Comparison of ENCODE assay signal across 22 cellular contexts in genomic region chr9:132986114-132986513, GRCh38. TPM values are rescaled to one million over a fixed set of nuclear protein-coding genes. Genes with fewer than 3 reads are reported as not detected.
"Had no signal": no experiment of that assay in that cellular context is flagged by ENCODE, and none has a peak within 500 bp of the region (broad histone marks: within the 10 kb centered on the region; RNA-seq: fewer than 3 reads in every experiment).

No MANE protein-coding gene starts in this region.

- H3K4me3 Mint-ChIP-seq: activated CD4-positive, alpha-beta memory T cell treated with anti-CD3 and anti-CD28 coated beads for 36 hours; activated naive CD4-positive, alpha-beta T cell treated with anti-CD3 and anti-CD28 coated beads for 36 hours; activated naive CD8-positive, alpha-beta T cell treated with anti-CD3 and anti-CD28 coated beads, Interleukin-2, amount 10 ng/mL, durations not matched to agents 7 days and 5 days; endodermal cell; memory B cell; nephron progenitor cell had no signal

- H3K36me3 ChIP-seq: upper lobe of left lung had no signal

- H3K27ac Mint-ChIP-seq: activated CD4-positive, alpha-beta memory T cell treated with anti-CD3 and anti-CD28 coated beads for 36 hours; activated naive CD4-positive, alpha-beta T cell treated with anti-CD3 and anti-CD28 coated beads for 36 hours; activated naive CD8-positive, alpha-beta T cell treated with anti-CD3 and anti-CD28 coated beads, Interleukin-2, amount 10 ng/mL, durations not matched to agents 7 days and 5 days; endodermal cell; memory B cell; nephron progenitor cell had no signal

- H3K4me2 ChIP-seq: hepatocyte had no signal

- H3K4me3 ChIP-seq: hepatocyte, upper lobe of left lung had no signal

- H3K36me3 Mint-ChIP-seq: activated CD4-positive, alpha-beta memory T cell treated with anti-CD3 and anti-CD28 coated beads for 36 hours; activated naive CD8-positive, alpha-beta T cell treated with anti-CD3 and anti-CD28 coated beads, Interleukin-2, amount 10 ng/mL, durations not matched to agents 7 days and 5 days; immature natural killer cell; memory B cell had no signal

- H3K9me3 ChIP-seq: upper lobe of left lung had no signal

- H3K4me1 ChIP-seq: upper lobe of left lung had no signal

- H3K9me3 Mint-ChIP-seq: activated naive CD4-positive, alpha-beta T cell treated with anti-CD3 and anti-CD28 coated beads for 36 hours; immature natural killer cell; nephron progenitor cell had no signal

- DNase-seq: activated CD4-positive, alpha-beta memory T cell treated with anti-CD3 and anti-CD28 coated beads for 36 hours; activated CD4-positive, alpha-beta T cell treated with anti-CD3 and anti-CD28 coated beads for 48 hours; activated naive CD4-positive, alpha-beta T cell treated with anti-CD3 and anti-CD28 coated beads for 36 hours; activated naive CD8-positive, alpha-beta T cell treated with anti-CD3 and anti-CD28 coated beads, Interleukin-2, amount 10 ng/mL, durations not matched to agents 7 days and 5 days; activated T-cell treated with anti-CD3 and anti-CD28 coated beads, Interleukin-2, amount 50 U/mL, for 48 hours; amygdala; cortex of kidney; endodermal cell; foreskin fibroblast; immature natural killer cell; nephron progenitor cell; retina; stimulated activated CD4-positive, alpha-beta T cell treated with anti-CD3 and anti-CD28 coated beads, Interleukin-12 subunit alpha, Interleukin-12 subunit beta, amount 100 ng/mL, for 4 hours; stimulated activated CD4-positive, alpha-beta T cell treated with anti-CD3 and anti-CD28 coated beads, Interleukin-4, amount 100 ng/mL, for 4 hours; stimulated activated naive CD8-positive, alpha-beta T cell treated with anti-CD3 and anti-CD28 coated beads, Interleukin-15, Interleukin-2, amounts not matched to agents 100 U/mL and 50 U/mL, for 24 hours had no signal

- H3K27me3 ChIP-seq: hepatocyte had no signal

- H3K27ac ChIP-seq: epithelial cell of prostate, hepatocyte, upper lobe of left lung had no signal

- H3K4me1 Mint-ChIP-seq: memory B cell had no signal

RNA-seq across cellular contexts. Expression of gene GFI1B, which starts 7.6 kb away (rescaled TPM):
- total RNA-seq: activated CD4-positive, alpha-beta memory T cell treated with anti-CD3 and anti-CD28 coated beads for 36 hours; activated naive CD4-positive, alpha-beta T cell treated with anti-CD3 and anti-CD28 coated beads for 36 hours; activated naive CD8-positive, alpha-beta T cell treated with anti-CD3 and anti-CD28 coated beads, Interleukin-2, amount 10 ng/mL, durations not matched to agents 7 days and 5 days; kidney epithelial cell; subcutaneous adipose tissue; T-helper 2 cell treated with Interferon-gamma antibody and Interleukin-4, amounts not matched to agents 100 ng/mL and 5 ng/mL, for 36 hours had no signal
- polyA plus RNA-seq: hepatocyte had no signal
